ENCODE assay signal across 1 cellular context in genomic region chr22:19759994-19760651, GRCh38.
TF ChIP-seq lines count a peak whose summit lies in the region.

No MANE protein-coding gene starts in this region.

TF ChIP-seq in K562, 482 proteins besides CTCF, POLR2A, EP300 and RAD21 (continued from another document and continues in another):
- TF ChIP-seq HINFP (tag; conservative IDR thresholded peaks at IDR 0.05; ENCODE audit: low read depth) (peak; percentile 91), NFATC3 (IDR thresholded peaks at IDR 0.05) (peak; percentile 92), BDP1 (IDR thresholded peaks at IDR 0.05; ENCODE audit: insufficient read depth, insufficient read length) (no peak), GATAD2A (IDR thresholded peaks at IDR 0.05) (peak; percentile 96), KDM5B (IDR thresholded peaks at IDR 0.05; ENCODE audit: insufficient replicate concordance, low read depth, low read length) (peak; percentile 30), TRIM25 (IDR thresholded peaks at IDR 0.05; ENCODE audit: borderline replicate concordance) (peak; percentile 97), VEZF1 (CRISPR knock-in tag; IDR thresholded peaks at IDR 0.05) (peak; percentile 71; the same call in 1 of the 2 replicates), IRF1 (CRISPR knock-in tag; IDR thresholded peaks at IDR 0.05; ENCODE audit: borderline replicate concordance) (no peak), CREB1 (IDR thresholded peaks at IDR 0.05) (0 out of 2 replicates have a peak, but pooled peaks have one; percentile 8), CREB1 (CRISPR knock-in tag; IDR thresholded peaks at IDR 0.05) (no peak), ZNF707 (CRISPR knock-in tag; conservative IDR thresholded peaks at IDR 0.05) (no peak), ZBTB26 (CRISPR knock-in tag; IDR thresholded peaks at IDR 0.05) (peak; percentile 76), FOSL1 (tag; conservative IDR thresholded peaks at IDR 0.05) (no peak), ZNF740 (CRISPR knock-in tag; IDR thresholded peaks at IDR 0.05) (no peak), ZNF740 (tag; IDR thresholded peaks at IDR 0.05) (peak in 1 of 2 experiments; percentile 70; a peak in 1 of 4 replicates), NONO (IDR thresholded peaks at IDR 0.05; ENCODE audit: low read depth in 2 of 2, low read length in 1 of 2) (no peak), DMBX1 (CRISPR knock-in tag; IDR thresholded peaks at IDR 0.05; ENCODE audit: borderline replicate concordance) (0 out of 2 replicates have a peak, but pooled peaks have one; percentile 52), ARID2 (IDR thresholded peaks at IDR 0.05) (peak; percentile 83), SAP30 (IDR thresholded peaks at IDR 0.05; ENCODE audit: borderline replicate concordance, insufficient read depth, low read depth, low read length, poor library complexity, severe bottlenecking) (peak; percentile 73), ZNF586 (CRISPR knock-in tag; conservative IDR thresholded peaks at IDR 0.05) (0 out of 2 replicates have a peak, but pooled peaks have one; percentile 5), NKRF (IDR thresholded peaks at IDR 0.05; ENCODE audit: borderline replicate concordance) (peak; percentile 89), ZNF436 (CRISPR knock-in tag; IDR thresholded peaks at IDR 0.05) (no peak), ZC3H8 (IDR thresholded peaks at IDR 0.05) (peak; percentile 93), LCOR (CRISPR knock-in tag; IDR thresholded peaks at IDR 0.05) (no peak), NCOA1 (IDR thresholded peaks at IDR 0.05; ENCODE audit: low read depth) (no peak; the same call in 1 of the 2 replicates), TEAD4 (IDR thresholded peaks at IDR 0.05; ENCODE audit: low read length) (no peak), TEAD4 (CRISPR knock-in tag; IDR thresholded peaks at IDR 0.05; ENCODE audit: borderline replicate concordance) (no peak), LARP7 (IDR thresholded peaks at IDR 0.05) (peak; percentile 100), HDGF (IDR thresholded peaks at IDR 0.05) (peak; percentile 77; the same call in 1 of the 2 replicates), ZSCAN29 (IDR thresholded peaks at IDR 0.05) (no peak; the same call in 1 of the 2 replicates), EWSR1 (IDR thresholded peaks at IDR 0.05; ENCODE audit: borderline replicate concordance, low read depth, partially characterized antibody) (no peak), AFF4 (CRISPR knock-in tag; IDR thresholded peaks at IDR 0.05) (no peak), CGGBP1 (CRISPR knock-in tag; IDR thresholded peaks at IDR 0.05) (peak; percentile 86; the same call in 1 of the 2 replicates), GABPB2 (CRISPR knock-in tag; conservative IDR thresholded peaks at IDR 0.05) (no peak), FOXK2 (conservative IDR thresholded peaks at IDR 0.05 in 1 of 2, IDR thresholded peaks at IDR 0.05 in 1 of 2; ENCODE audit: low read depth in 2 of 2) (peak; percentile 76 to 83; a peak in 3 of 4 replicates), CCNT2 (IDR thresholded peaks at IDR 0.05; ENCODE audit: borderline replicate concordance, extremely low read depth, insufficient read length, low read depth, low read length) (no peak), KDM2B (CRISPR knock-in tag; IDR thresholded peaks at IDR 0.05) (peak; percentile 84; the same call in 1 of the 2 replicates), TBL1XR1 (IDR thresholded peaks at IDR 0.05; ENCODE audit: low read length in 2 of 2) (peak in 1 of 2 experiments; percentile 54; a peak in 1 of 4 replicates), MCM7 (IDR thresholded peaks at IDR 0.05) (peak; percentile 91 to 94; a peak in 2 of 4 replicates), BCLAF1 (IDR thresholded peaks at IDR 0.05; ENCODE audit: borderline replicate concordance in 1 of 2, control insufficient read depth in 1 of 2, low read depth in 2 of 2, low read length in 1 of 2) (peak in 1 of 2 experiments; percentile 71; a peak in 1 of 4 replicates), HDAC2 (IDR thresholded peaks at IDR 0.05) (peak; percentile 85), CXXC5 (CRISPR knock-in tag; IDR thresholded peaks at IDR 0.05) (peak; percentile 88)
